In genomic region chr3:27877122-27878011, GRCh38 we compare ENCODE assay signal across 22 cellular contexts.
DNase-seq lines count a peak whose midpoint lies in the region; ATAC-seq and TF ChIP-seq lines count a peak whose summit lies in the region.
"Had no signal": no experiment of that assay in that cellular context is flagged by ENCODE, and none has a peak within 500 bp of the region (broad histone marks: within the 10 kb centered on the region; RNA-seq: fewer than 3 reads in every experiment).

No MANE protein-coding gene starts in this region.

- peaks cover 4 to 10% of the 10 kb centered on the region in 2 donors for H3K4me1 ChIP-seq in adrenal gland (replicated peaks in 1 of 2)
- H3K4me1 ChIP-seq: transverse colon had no signal

- CTCF ChIA-PET in activated CD4-positive, alpha-beta T cell treated with anti-CD3 and anti-CD28 coated beads, Interleukin-2, amount 10 ng/mL, durations not matched to agents 7 days and 5 days (lab: Charles Lee) = no interaction called here

- H3K27ac ChIP-seq in KOPT-K1 (ENCODE audit: low read depth, low read length, poor library complexity, severe bottlenecking) = peak overlapping the region; percentile 29
- H3K27ac ChIP-seq in adrenal gland = no peak overlapping the region
- H3K27ac ChIP-seq: neutrophil, transverse colon had no signal

- 35 to 45% (median 40%) methylated on average over 7 of the region's 7 CpGs for WGBS in adrenal gland, 4 donors

- intact Hi-C loops in adrenal gland (cut with DNase I) = no loop called here

- no peak for DNase-seq in activated CD4-positive, alpha-beta T cell treated with anti-CD3 and anti-CD28 coated beads, Interleukin-2, amount 10 ng/mL, durations not matched to agents 7 days and 5 days
- DNase-seq in activated CD4-positive, alpha-beta T cell treated with anti-CD3 and anti-CD28 coated beads for 1 hour = no peak
- peak in 5 of 7 donors; percentile 16 to 48 (median 34) for DNase-seq in adrenal gland
- peak; percentile 3 for DNase-seq in myocyte (ENCODE audit: low read depth)
- no peak for DNase-seq in MV-4-11 (lab: John Stamatoyannopoulos, UW)
- no peak for DNase-seq in OCI-M2 (lab: John Stamatoyannopoulos, UW; ENCODE audit: unreplicated experiment)
- DNase-seq: activated naive CD4-positive, alpha-beta T cell treated with Interleukin-2 at 50 U/mL for 16 hours; EL; foreskin melanocyte; H9; left cardiac atrium; NCI-H187; NCI-H510A treated with DMSO at 0.1 percent for 48 hours; retina; Right ventricle myocardium superior; stimulated activated naive B cell treated with anti-CD40 and anti-IgM and Interleukin-4, amounts not matched to agents 10 μg/mL and 1 μg/mL and 100 μg/mL, for 72 hours; transverse colon had no signal

- H3K9me3 ChIP-seq in KOPT-K1 (ENCODE audit: insufficient read depth, low read length, poor library complexity, severe bottlenecking) (no peaks in the 10 kb centered on the region), adrenal gland (replicated peaks in 1 of 3) (no peaks in the 10 kb centered on the region)
- H3K9me3 ChIP-seq: neutrophil, transverse colon had no signal

- H3K36me3 ChIP-seq in KOPT-K1 (ENCODE audit: insufficient read depth, low read length) (no peaks in the 10 kb centered on the region), adrenal gland (replicated peaks in 1 of 2) (no peaks in the 10 kb centered on the region)
- H3K36me3 ChIP-seq: neutrophil, transverse colon had no signal

- ATAC-seq in HG03039 (IDR thresholded peaks at IDR 0.05; ENCODE audit: unreplicated experiment) = no peak
- ATAC-seq: left cardiac atrium; stimulated activated naive B cell treated with anti-CD40 and anti-IgM and Interleukin-4, amounts not matched to agents 10 μg/mL and 1 μg/mL and 100 μg/mL, for 72 hours had no signal

- H3K4me3 Mint-ChIP-seq in activated CD4-positive, alpha-beta T cell treated with anti-CD3 and anti-CD28 coated beads, Interleukin-2, amount 10 ng/mL, durations not matched to agents 7 days and 5 days = no peak overlapping the region
- H3K4me3 Mint-ChIP-seq: dendritic cell treated with granulocyte-macrophage colony-stimulating factor and Interleukin-4, amounts not matched to agents 40 ng/mL and 50 ng/mL, for 4 days; H9; mesothelial cell of epicardium; stimulated activated naive B cell treated with anti-CD40 and anti-IgM and Interleukin-4, amounts not matched to agents 10 μg/mL and 1 μg/mL and 100 μg/mL, for 72 hours had no signal

- no peak for TF ChIP-seq CTCF in adrenal gland (IDR thresholded peaks at IDR 0.05)

- peak overlapping the region; percentile 84 for H3K27ac Mint-ChIP-seq in activated CD4-positive, alpha-beta T cell treated with anti-CD3 and anti-CD28 coated beads, Interleukin-2, amount 10 ng/mL, durations not matched to agents 7 days and 5 days
- H3K27ac Mint-ChIP-seq: dendritic cell treated with granulocyte-macrophage colony-stimulating factor and Interleukin-4, amounts not matched to agents 40 ng/mL and 50 ng/mL, for 4 days; mesothelial cell of epicardium; stimulated activated naive B cell treated with anti-CD40 and anti-IgM and Interleukin-4, amounts not matched to agents 10 μg/mL and 1 μg/mL and 100 μg/mL, for 72 hours had no signal

- no peaks in the 10 kb centered on the region for H3K27me3 ChIP-seq in adrenal gland
- H3K27me3 ChIP-seq: transverse colon had no signal

- no peaks in the 10 kb centered on the region for H3K27me3 Mint-ChIP-seq in activated CD4-positive, alpha-beta T cell treated with anti-CD3 and anti-CD28 coated beads, Interleukin-2, amount 10 ng/mL, durations not matched to agents 7 days and 5 days
- H3K27me3 Mint-ChIP-seq: dendritic cell treated with granulocyte-macrophage colony-stimulating factor and Interleukin-4, amounts not matched to agents 40 ng/mL and 50 ng/mL, for 4 days; stimulated activated naive B cell treated with anti-CD40 and anti-IgM and Interleukin-4, amounts not matched to agents 10 μg/mL and 1 μg/mL and 100 μg/mL, for 72 hours had no signal

- H3K36me3 Mint-ChIP-seq in activated CD4-positive, alpha-beta T cell treated with anti-CD3 and anti-CD28 coated beads, Interleukin-2, amount 10 ng/mL, durations not matched to agents 7 days and 5 days (ENCODE audit: low read depth) = peaks cover 8% of the 10 kb centered on the region
- H3K36me3 Mint-ChIP-seq: mesothelial cell of epicardium; stimulated activated naive B cell treated with anti-CD40 and anti-IgM and Interleukin-4, amounts not matched to agents 10 μg/mL and 1 μg/mL and 100 μg/mL, for 72 hours had no signal

- H3K9me3 Mint-ChIP-seq in activated CD4-positive, alpha-beta T cell treated with anti-CD3 and anti-CD28 coated beads, Interleukin-2, amount 10 ng/mL, durations not matched to agents 7 days and 5 days = peaks cover 9% of the 10 kb centered on the region
- H3K9me3 Mint-ChIP-seq: dendritic cell treated with granulocyte-macrophage colony-stimulating factor and Interleukin-4, amounts not matched to agents 40 ng/mL and 50 ng/mL, for 4 days; H9; mesothelial cell of epicardium; stimulated activated naive B cell treated with anti-CD40 and anti-IgM and Interleukin-4, amounts not matched to agents 10 μg/mL and 1 μg/mL and 100 μg/mL, for 72 hours had no signal

- no peak for TF ChIP-seq POLR2A in adrenal gland (IDR thresholded peaks at IDR 0.05)

- H3K4me3 ChIP-seq in adrenal gland = no peak overlapping the region
- H3K4me3 ChIP-seq: transverse colon had no signal

- H3K4me1 Mint-ChIP-seq in activated CD4-positive, alpha-beta T cell treated with anti-CD3 and anti-CD28 coated beads, Interleukin-2, amount 10 ng/mL, durations not matched to agents 7 days and 5 days = peaks cover 53% of the 10 kb centered on the region
- H3K4me1 Mint-ChIP-seq: mesothelial cell of epicardium had no signal

- POLR2A ChIA-PET in activated CD4-positive, alpha-beta T cell treated with anti-CD3 and anti-CD28 coated beads, Interleukin-2, amount 10 ng/mL, durations not matched to agents 7 days and 5 days (lab: Charles Lee) = no interaction called here

Comparison
In these comparisons a context has a peak if more than half of its experiments do, and no peak if none do; other contexts are left out.
1. DNase-seq: peak in adrenal gland (5 of 7) and myocyte (single experiment); none in activated CD4-positive, alpha-beta T cell treated with anti-CD3 and anti-CD28 coated beads, Interleukin-2, amount 10 ng/mL, durations not matched to agents 7 days and 5 days (single experiment), activated CD4-positive, alpha-beta T cell treated with anti-CD3 and anti-CD28 coated beads for 1 hour (single experiment), MV-4-11 (single experiment) and OCI-M2 (single experiment).